Comparison of ENCODE assay signal across 13 cellular contexts in genomic region chr10:123858039-123858740, GRCh38. TPM values are rescaled to one million over a fixed set of nuclear protein-coding genes. Genes with fewer than 3 reads are reported as not detected.
DNase-seq lines count a peak whose midpoint lies in the region; ATAC-seq and TF ChIP-seq lines count a peak whose summit lies in the region.
"Had no signal": no experiment of that assay in that cellular context is flagged by ENCODE, and none has a peak within 500 bp of the region (broad histone marks: within the 10 kb centered on the region; RNA-seq: fewer than 3 reads in every experiment).

No MANE protein-coding gene starts in this region.

- no peaks in the 10 kb centered on the region for H3K9me3 Mint-ChIP-seq in stimulated activated naive B cell treated with anti-CD40 and anti-IgM and Interleukin-4, amounts not matched to agents 10 μg/mL and 1 μg/mL and 100 μg/mL, for 72 hours
- H3K9me3 Mint-ChIP-seq: naive thymus-derived CD8-positive, alpha-beta T cell had no signal

- no peaks in the 10 kb centered on the region for H3K27me3 ChIP-seq in stomach

- DNase-seq in DMS153 (lab: John Stamatoyannopoulos, UW) (peak; percentile 40), DMS153 treated with DMSO at 0.1 percent for 48 hours (lab: John Stamatoyannopoulos, UW; ENCODE audit: unreplicated experiment) (no peak), NCI-H82 (lab: John Stamatoyannopoulos, UW) (peak; percentile 81), foreskin fibroblast (peak; percentile 57 to 58), stomach (no peak), SK-N-DZ (ENCODE audit: low spot score) (no peak), NCI-H345 (lab: John Stamatoyannopoulos, UW) (no peak)
- no peak for DNase-seq in stimulated activated naive B cell treated with anti-CD40 and anti-IgM and Interleukin-4, amounts not matched to agents 10 μg/mL and 1 μg/mL and 100 μg/mL, for 72 hours
- DNase-seq: naive thymus-derived CD8-positive, alpha-beta T cell; NCI-H1436 treated with DMSO at 0.1 percent for 48 hours; stimulated activated naive CD4-positive, alpha-beta T cell had no signal

- TF ChIP-seq CTCF in foreskin fibroblast (IDR thresholded peaks at IDR 0.05; ENCODE audit: low read depth, low read length) (no peak), stomach (IDR thresholded peaks at IDR 0.05) (no peak)

- no peaks in the 10 kb centered on the region for H3K9me3 ChIP-seq in stomach

- ATAC-seq in stimulated activated naive B cell treated with anti-CD40 and anti-IgM and Interleukin-4, amounts not matched to agents 10 μg/mL and 1 μg/mL and 100 μg/mL, for 72 hours (replicated peaks) = no peak
- ATAC-seq: naive thymus-derived CD8-positive, alpha-beta T cell had no signal

- peak overlapping the region in 3 of 5 donors; percentile 34 to 93 (median 63) for H3K27ac ChIP-seq in stomach
- H3K27ac ChIP-seq: 22Rv1 had no signal

- TF ChIP-seq EP300 in stomach (IDR thresholded peaks at IDR 0.05) = no peak

- H3K27ac Mint-ChIP-seq in stimulated activated naive B cell treated with anti-CD40 and anti-IgM and Interleukin-4, amounts not matched to agents 10 μg/mL and 1 μg/mL and 100 μg/mL, for 72 hours = no peak overlapping the region
- H3K27ac Mint-ChIP-seq: naive thymus-derived CD8-positive, alpha-beta T cell had no signal

- TF ChIP-seq POLR2A in stomach (IDR thresholded peaks at IDR 0.05) = no peak

- 62 to 66% (median 65%) methylated on average over 10 of the region's 10 CpGs for WGBS in stomach, 5 donors

- H3K4me3 ChIP-seq in foreskin fibroblast (ENCODE audit: low read depth in 1 of 2, low read length in 2 of 2) (no peak overlapping the region), stomach (no peak overlapping the region)

- no peaks in the 10 kb centered on the region for H3K36me3 Mint-ChIP-seq in stimulated activated naive B cell treated with anti-CD40 and anti-IgM and Interleukin-4, amounts not matched to agents 10 μg/mL and 1 μg/mL and 100 μg/mL, for 72 hours
- H3K36me3 Mint-ChIP-seq: naive thymus-derived CD8-positive, alpha-beta T cell had no signal

- no peak overlapping the region for H3K4me3 Mint-ChIP-seq in stimulated activated naive B cell treated with anti-CD40 and anti-IgM and Interleukin-4, amounts not matched to agents 10 μg/mL and 1 μg/mL and 100 μg/mL, for 72 hours
- H3K4me3 Mint-ChIP-seq: naive thymus-derived CD8-positive, alpha-beta T cell had no signal

- H3K4me1 Mint-ChIP-seq in stimulated activated naive B cell treated with anti-CD40 and anti-IgM and Interleukin-4, amounts not matched to agents 10 μg/mL and 1 μg/mL and 100 μg/mL, for 72 hours = no peaks in the 10 kb centered on the region
- H3K4me1 Mint-ChIP-seq: naive thymus-derived CD8-positive, alpha-beta T cell had no signal

- no peaks in the 10 kb centered on the region for H3K36me3 ChIP-seq in stomach

- intact Hi-C loops in stomach (cut with DNase I; ENCODE audit: low total_unique reads) = no loop called here

- H3K4me1 ChIP-seq in stomach = peaks cover 0 to 34% (median 1%) of the 10 kb centered on the region in 4 donors

- H3K27me3 Mint-ChIP-seq in stimulated activated naive B cell treated with anti-CD40 and anti-IgM and Interleukin-4, amounts not matched to agents 10 μg/mL and 1 μg/mL and 100 μg/mL, for 72 hours = peaks cover 13% of the 10 kb centered on the region in 2 donors

RNA-seq across cellular contexts. Expression of gene CPXM2, which starts 33.4 kb away (rescaled TPM):
- 10 to 100 TPM in 3 of 5 donors, 1 to 10 TPM in 2; 9.8 to 33.5 (median 12.8) TPM for total RNA-seq in stomach
- 1 to 10 TPM in 1 of 3 donors, under 1 TPM in 2; 0.46 to 7.9 (median 0.62) TPM for polyA plus RNA-seq in stomach
- polyA plus RNA-seq in SK-N-DZ (2014; cell fraction: cytosol; rRNA removed) = not detected in 2 replicates
- polyA plus RNA-seq in SK-N-DZ (2014; cell fraction: nucleus; rRNA removed) = not detected in 2 replicates
- total RNA-seq: G401; naive thymus-derived CD8-positive, alpha-beta T cell had no signal
- polyA plus RNA-seq: naive thymus-derived CD8-positive, alpha-beta T cell had no signal

Comparison
In these comparisons a context has a peak if more than half of its experiments do, and no peak if none do; other contexts are left out.
1. DNase-seq: peak in DMS153 (single experiment), NCI-H82 (single experiment) and foreskin fibroblast (2 of 2); none in DMS153 treated with DMSO at 0.1 percent for 48 hours (single experiment), stomach (single experiment), stimulated activated naive B cell treated with anti-CD40 and anti-IgM and Interleukin-4, amounts not matched to agents 10 μg/mL and 1 μg/mL and 100 μg/mL, for 72 hours (single experiment), SK-N-DZ (single experiment) and NCI-H345 (single experiment).